Comparison of ENCODE assay signal across 20 cellular contexts in the genomic region with DNA sequence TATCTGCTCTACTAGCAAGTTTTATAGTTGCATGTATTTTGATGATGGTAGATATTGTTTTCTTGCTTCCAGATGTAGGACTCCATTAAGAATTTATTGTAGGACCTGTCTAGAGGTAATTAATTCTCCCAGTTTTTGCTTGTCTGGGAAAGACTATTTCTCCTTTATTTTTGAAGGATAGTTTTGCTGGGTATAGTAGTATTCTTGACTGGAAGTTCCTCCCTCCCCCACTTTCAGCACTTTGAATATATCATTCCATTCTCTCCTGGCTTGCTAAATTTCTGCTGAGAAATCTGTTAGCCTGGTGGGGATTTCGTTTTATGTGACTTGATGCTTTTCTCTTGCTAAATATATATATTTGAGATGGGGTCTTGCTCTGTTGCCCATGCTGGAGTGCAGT.
"Had no signal": no experiment of that assay in that cellular context is flagged by ENCODE, and none has a peak within 500 bp of the region (broad histone marks: within the 10 kb centered on the region; RNA-seq: fewer than 3 reads in every experiment).

No MANE protein-coding gene starts in this region.

- H3K4me1 ChIP-seq: esophagus muscularis mucosa, foreskin keratinocyte, gastroesophageal sphincter, heart left ventricle, left lung, lower lobe of right lung had no signal

- H3K27ac ChIP-seq: coronary artery, dorsolateral prefrontal cortex, esophagus muscularis mucosa, foreskin keratinocyte, gastroesophageal sphincter, heart left ventricle, hepatocyte, left lung, lower lobe of right lung had no signal

- H3K4me3 Mint-ChIP-seq: mesothelial cell of epicardium had no signal

- FAIRE-seq: endothelial cell of umbilical vein, keratinocyte had no signal

- H3K27me3 ChIP-seq: esophagus muscularis mucosa, hepatocyte had no signal

- H3K4me2 ChIP-seq: hepatocyte had no signal

- DNase-seq: dermis blood vessel endothelial cell; dorsolateral prefrontal cortex; effector CD4-positive, alpha-beta T cell; effector memory CD4-positive, alpha-beta T cell; foreskin keratinocyte; heart left ventricle; left cardiac atrium; left lung; left ventricle myocardium superior; lower lobe of right lung; mesenchymal stem cell; mucosa of descending colon; naive B cell had no signal

- H3K79me2 ChIP-seq: hepatocyte had no signal

- H3K4me3 ChIP-seq: coronary artery, dorsolateral prefrontal cortex, esophagus muscularis mucosa, gastroesophageal sphincter, heart left ventricle, hepatocyte, left lung, lower lobe of right lung, mucosa of descending colon had no signal

- H2AFZ ChIP-seq: hepatocyte had no signal

- H3K4me1 Mint-ChIP-seq: mesothelial cell of epicardium, naive B cell had no signal

- H3K36me3 ChIP-seq: esophagus muscularis mucosa, gastroesophageal sphincter, heart left ventricle, left lung, lower lobe of right lung had no signal

- H3K27ac Mint-ChIP-seq: mesothelial cell of epicardium had no signal

- ATAC-seq: foreskin keratinocyte, gastroesophageal sphincter, heart left ventricle, left cardiac atrium, left lung, left ventricle myocardium superior, lower lobe of right lung, mucosa of descending colon had no signal
